In the genomic region with DNA sequence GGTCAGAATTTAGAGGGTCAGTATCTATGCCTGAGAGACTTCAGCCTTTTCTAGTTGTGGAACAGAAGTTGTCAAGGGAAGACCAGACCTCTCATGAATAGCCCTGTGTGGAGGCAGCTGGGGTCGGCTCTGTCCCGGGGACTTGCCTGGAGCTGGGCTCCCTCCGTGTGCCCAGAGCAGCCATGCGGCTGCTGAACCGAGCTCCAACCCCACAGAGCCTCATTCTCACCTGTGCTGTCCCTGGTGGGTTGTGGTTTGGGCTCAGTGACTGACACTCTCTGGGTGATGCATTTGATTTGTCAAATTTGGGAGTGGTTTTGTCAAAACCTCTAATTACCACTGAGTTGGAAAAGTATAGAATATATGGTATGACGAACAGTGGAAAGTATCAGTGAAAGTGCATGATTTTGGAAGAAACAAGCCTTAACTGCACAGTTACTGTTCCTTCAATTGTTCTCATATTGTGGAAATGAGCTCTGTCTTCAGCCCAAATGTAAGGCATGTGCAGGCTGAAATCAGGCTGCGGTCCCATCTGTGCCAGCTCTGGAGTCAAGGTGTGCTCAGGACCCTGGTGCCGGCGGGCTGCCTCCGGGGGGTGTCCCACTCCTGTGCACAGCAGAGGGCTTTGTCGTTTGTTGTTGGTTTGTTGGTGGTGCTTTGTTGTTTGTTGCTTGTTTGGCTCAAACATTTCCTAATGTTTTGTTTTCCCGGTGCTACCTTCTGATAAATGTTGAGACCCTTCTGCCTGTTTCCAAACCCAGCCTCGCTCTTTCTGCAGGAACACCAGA, we compare ENCODE assay signal across 25 cellular contexts.
"Had no signal": no experiment of that assay in that cellular context is flagged by ENCODE, and none has a peak within 500 bp of the region (broad histone marks: within the 10 kb centered on the region; RNA-seq: fewer than 3 reads in every experiment).

No MANE protein-coding gene starts in this region.

- H3K4me2 ChIP-seq: neural progenitor cell, smooth muscle cell had no signal

- H3K9me3 Mint-ChIP-seq: mesothelial cell of epicardium; natural killer cell; nephron progenitor cell; neural progenitor cell; stimulated activated memory B cell treated with anti-CD40 and anti-IgM and Interleukin-4, amounts not matched to agents 10 μg/mL and 1 μg/mL and 100 μg/mL, for 72 hours; stimulated activated naive CD8-positive, alpha-beta T cell treated with anti-CD3 and anti-CD28 coated beads, Interleukin-15, amount 100 ng/mL, for 72 hours had no signal

- H3K36me3 Mint-ChIP-seq: mesothelial cell of epicardium; naive B cell; natural killer cell; neural progenitor cell; stimulated activated memory B cell treated with anti-CD40 and anti-IgM and Interleukin-4, amounts not matched to agents 10 μg/mL and 1 μg/mL and 100 μg/mL, for 72 hours; type B pancreatic cell had no signal

- ATAC-seq: natural killer cell; right lobe of liver; stimulated activated memory B cell treated with anti-CD40 and anti-IgM and Interleukin-4, amounts not matched to agents 10 μg/mL and 1 μg/mL and 100 μg/mL, for 72 hours; stimulated activated naive CD8-positive, alpha-beta T cell treated with anti-CD3 and anti-CD28 coated beads, Interleukin-15, amount 100 ng/mL, for 72 hours had no signal

- H3K4me3 ChIP-seq: left ventricle myocardium inferior, lung, neural progenitor cell, ovary, right atrium auricular region, right lobe of liver, smooth muscle cell, tibial nerve, uterus had no signal

- H3K9ac ChIP-seq: neural progenitor cell had no signal

- H3K4me1 Mint-ChIP-seq: mesothelial cell of epicardium; natural killer cell; neural progenitor cell; stimulated activated memory B cell treated with anti-CD40 and anti-IgM and Interleukin-4, amounts not matched to agents 10 μg/mL and 1 μg/mL and 100 μg/mL, for 72 hours; stimulated activated naive CD8-positive, alpha-beta T cell treated with anti-CD3 and anti-CD28 coated beads, Interleukin-15, amount 100 ng/mL, for 72 hours had no signal

- H3K36me3 ChIP-seq: left ventricle myocardium inferior, neural progenitor cell, ovary, right atrium auricular region, right lobe of liver, tibial nerve, uterus had no signal

- H3K4me3 Mint-ChIP-seq: mesothelial cell of epicardium; natural killer cell; nephron progenitor cell; neural progenitor cell; stimulated activated memory B cell treated with anti-CD40 and anti-IgM and Interleukin-4, amounts not matched to agents 10 μg/mL and 1 μg/mL and 100 μg/mL, for 72 hours; stimulated activated naive CD8-positive, alpha-beta T cell treated with anti-CD3 and anti-CD28 coated beads, Interleukin-15, amount 100 ng/mL, for 72 hours; type B pancreatic cell had no signal

- H3K27me3 Mint-ChIP-seq: stimulated activated memory B cell treated with anti-CD40 and anti-IgM and Interleukin-4, amounts not matched to agents 10 μg/mL and 1 μg/mL and 100 μg/mL, for 72 hours; stimulated activated naive CD8-positive, alpha-beta T cell treated with anti-CD3 and anti-CD28 coated beads, Interleukin-15, amount 100 ng/mL, for 72 hours had no signal

- H3K27ac ChIP-seq: left ventricle myocardium inferior, neural progenitor cell, ovary, right atrium auricular region, right lobe of liver, tibial nerve, uterus had no signal

- H3K9me3 ChIP-seq: left ventricle myocardium inferior, ovary, right atrium auricular region, right lobe of liver, tibial nerve, uterus had no signal

- H2AFZ ChIP-seq: neural progenitor cell had no signal

- DNase-seq: islet precursor cell; left ventricle myocardium inferior; mesendoderm; naive B cell; natural killer cell; nephron progenitor cell; ovary; right lobe of liver; stimulated activated CD4-positive, alpha-beta T cell treated with anti-CD3 and anti-CD28 coated beads, Interleukin-1b, Interleukin-23, amount 100 ng/mL, for 48 hours; stimulated activated CD4-positive, alpha-beta T cell treated with anti-CD3 and anti-CD28 coated beads, Interleukin-2, amount 100 ng/mL, for 48 hours; stimulated activated CD4-positive, alpha-beta T cell treated with anti-CD3 and anti-CD28 coated beads, Interleukin-4, amount 100 ng/mL, for 4 hours; stimulated activated CD8-positive, alpha-beta memory T cell treated with anti-CD3 and anti-CD28 coated beads, Interleukin-4, amount 100 ng/mL, for 48 hours; stimulated activated naive CD4-positive, alpha-beta T cell treated with Interleukin-2 at 50 U/mL for 16 hours; stimulated activated naive CD8-positive, alpha-beta T cell treated with anti-CD3 and anti-CD28 coated beads, Interleukin-15, amount 100 ng/mL, for 72 hours; substantia nigra; uterus had no signal

- H3K27ac Mint-ChIP-seq: mesothelial cell of epicardium; natural killer cell; nephron progenitor cell; neural progenitor cell; progenitor cell of endocrine pancreas; stimulated activated memory B cell treated with anti-CD40 and anti-IgM and Interleukin-4, amounts not matched to agents 10 μg/mL and 1 μg/mL and 100 μg/mL, for 72 hours; stimulated activated naive CD8-positive, alpha-beta T cell treated with anti-CD3 and anti-CD28 coated beads, Interleukin-15, amount 100 ng/mL, for 72 hours; type B pancreatic cell had no signal

- H3K27me3 ChIP-seq: neural progenitor cell, ovary, right atrium auricular region, right lobe of liver, tibial nerve, uterus had no signal

- H3K4me1 ChIP-seq: right lobe of liver, uterus had no signal
